ENCODE assay signal across 8 cellular contexts in the genomic region with DNA sequence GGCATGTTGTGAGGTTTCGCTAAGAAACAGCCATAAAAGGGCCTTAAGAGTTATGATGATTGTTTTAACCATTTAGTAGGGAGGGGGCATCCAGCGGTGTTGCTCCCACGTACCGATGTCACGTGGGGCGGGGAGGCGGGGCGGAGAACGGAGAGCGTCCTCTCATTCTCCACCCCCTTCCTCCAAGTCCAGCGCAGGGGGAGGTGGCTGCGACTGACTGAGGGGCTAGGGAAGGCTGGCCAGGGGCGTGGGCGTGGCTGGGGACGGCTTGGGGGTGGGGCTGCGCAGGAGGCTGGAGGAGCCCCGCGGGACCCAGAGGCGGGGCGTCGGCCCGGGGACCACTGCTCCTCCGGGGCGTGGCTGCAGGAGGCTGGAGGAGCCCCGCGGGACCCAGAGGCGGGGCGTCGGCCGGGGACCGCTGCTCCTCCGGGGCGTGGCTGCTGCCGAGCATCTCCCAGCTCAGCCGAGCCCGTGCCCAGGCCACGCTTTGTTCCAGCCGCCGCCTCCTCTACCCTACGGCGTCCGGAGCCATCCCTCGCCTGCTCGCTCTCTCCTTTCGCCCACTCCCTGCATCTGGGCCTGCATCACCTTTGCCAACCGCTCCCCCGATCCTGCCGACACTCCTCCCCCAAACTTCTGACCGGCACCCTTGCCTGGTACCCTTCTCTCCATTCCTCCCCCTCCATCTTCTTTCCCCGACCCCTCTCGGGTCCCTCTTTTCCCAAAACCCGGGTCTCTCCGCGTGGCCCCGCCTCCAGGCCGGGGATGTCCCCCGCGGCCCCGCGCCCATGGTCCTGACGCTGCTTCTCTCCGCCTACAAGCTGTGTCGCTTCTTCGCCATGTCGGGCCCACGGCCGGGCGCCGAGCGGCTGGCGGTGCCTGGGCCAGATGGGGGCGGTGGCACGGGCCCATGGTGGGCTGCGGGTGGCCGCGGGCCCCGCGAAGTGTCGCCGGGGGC. TPM values are rescaled to one million over a fixed set of nuclear protein-coding genes. Genes with fewer than 3 reads are reported as not detected.
A peak's percentile ranks its signal among the peaks of the same experiment; 100 is the strongest.
DNase-seq lines count a peak whose midpoint lies in the region; ATAC-seq and TF ChIP-seq lines count a peak whose summit lies in the region.

TSS of gene SARM1 (plus strand) at position 450 of the 958 bp plus-strand sequence. CDS start at position 789, 339 bp downstream.

- peaks cover 4% of the 10 kb centered on the region for H3K4me1 ChIP-seq in colonic mucosa
- peaks cover 4 to 45% (median 27%) of the 10 kb centered on the region in 4 donors for H3K4me1 ChIP-seq in liver (ENCODE audit: control insufficient read depth in 4 of 4, insufficient read depth in 4 of 4, low read length in 3 of 4)

- H3K9me3 ChIP-seq in colonic mucosa (no peaks in the 10 kb centered on the region), liver (ENCODE audit: control insufficient read depth in 4 of 4, low read length in 3 of 4) (no peaks in the 10 kb centered on the region)

- intact Hi-C loops in colonic mucosa (cut with DNase I) = no loop called here

- H3K4me3 ChIP-seq in colonic mucosa (peak within 1 kb of the TSS; percentile 47), liver (ENCODE audit: low read depth in 1 of 3, low read length in 3 of 3) (peak within 1 kb of the TSS in 2 of 3 donors; percentile 35 to 60)

- H3K27me3 Mint-ChIP-seq in activated CD4-positive, alpha-beta T cell treated with anti-CD3 and anti-CD28 coated beads, Interleukin-2, amount 10 ng/mL, durations not matched to agents 7 days and 5 days = no peaks in the 10 kb centered on the region

- TF ChIP-seq RAD21 in liver (IDR thresholded peaks at IDR 0.05) = no peak

- peaks cover 2% of the 10 kb centered on the region for H3K36me3 Mint-ChIP-seq in activated CD4-positive, alpha-beta T cell treated with anti-CD3 and anti-CD28 coated beads, Interleukin-2, amount 10 ng/mL, durations not matched to agents 7 days and 5 days (ENCODE audit: low read depth)

- H3K9ac ChIP-seq in colonic mucosa (ENCODE audit: low read depth in 2 of 2, low read length in 2 of 2) (peak within 1 kb of the TSS in 1 of 2 donors; percentile 60), liver (ENCODE audit: low read depth in 1 of 2, low read length in 2 of 2) (peak within 1 kb of the TSS; percentile 26 to 43)

- CTCF ChIA-PET in activated CD4-positive, alpha-beta T cell treated with anti-CD3 and anti-CD28 coated beads, Interleukin-2, amount 10 ng/mL, durations not matched to agents 7 days and 5 days (lab: Charles Lee) = interaction anchor here (1.4 to 2.2 kb wide), 2 partner anchors 12 to 39 kb away, joined by 3 to 7 read pairs; no protein-coding TSS in a partner anchor

- peak within 1 kb of the TSS; percentile 94 for H3K4me3 Mint-ChIP-seq in activated CD4-positive, alpha-beta T cell treated with anti-CD3 and anti-CD28 coated beads, Interleukin-2, amount 10 ng/mL, durations not matched to agents 7 days and 5 days

- H3K9me3 Mint-ChIP-seq in activated CD4-positive, alpha-beta T cell treated with anti-CD3 and anti-CD28 coated beads, Interleukin-2, amount 10 ng/mL, durations not matched to agents 7 days and 5 days = no peaks in the 10 kb centered on the region

- peak within 1 kb of the TSS; percentile 87 for H3K27ac Mint-ChIP-seq in activated CD4-positive, alpha-beta T cell treated with anti-CD3 and anti-CD28 coated beads, Interleukin-2, amount 10 ng/mL, durations not matched to agents 7 days and 5 days

- H3K36me3 ChIP-seq in colonic mucosa (no peaks in the 10 kb centered on the region), liver (ENCODE audit: control insufficient read depth in 4 of 4, insufficient read depth in 3 of 4, low read depth in 1 of 4, low read length in 3 of 4) (peaks cover 3 to 12% (median 8%) of the 10 kb centered on the region in 4 donors)

- peaks cover 16% of the 10 kb centered on the region for H3K27me3 ChIP-seq in colonic mucosa
- H3K27me3 ChIP-seq in liver (ENCODE audit: control insufficient read depth in 4 of 4, insufficient read depth in 4 of 4, low read length in 3 of 4) = no peaks in the 10 kb centered on the region

- peak; percentile 65 for ATAC-seq in GM18505 (IDR thresholded peaks at IDR 0.05; ENCODE audit: unreplicated experiment)
- peak; percentile 86 for ATAC-seq in HG02885 (IDR thresholded peaks at IDR 0.05; ENCODE audit: poor library complexity, unreplicated experiment)

- TF ChIP-seq POLR2A in GM18505 (IDR thresholded peaks at IDR 0.05; ENCODE audit: borderline replicate concordance, extremely low read depth, insufficient read depth, insufficient read length) = peak; percentile 40

- H3K27ac ChIP-seq in colonic mucosa = peak within 1 kb of the TSS; percentile 23
- H3K27ac ChIP-seq in liver (ENCODE audit: low read depth in 1 of 2, low read length in 2 of 2) = peak within 1 kb of the TSS; percentile 62 to 75

- WGBS in liver = 9% methylated on average over 80 of the region's 80 CpGs

- POLR2A ChIA-PET in activated CD4-positive, alpha-beta T cell treated with anti-CD3 and anti-CD28 coated beads, Interleukin-2, amount 10 ng/mL, durations not matched to agents 7 days and 5 days (lab: Charles Lee) = interaction anchor here (0.6 to 1.0 kb wide), 2 partner anchors 13 to 115 kb away, joined by 3 read pairs; no protein-coding TSS in a partner anchor

- TF ChIP-seq CTCF in colonic mucosa (IDR thresholded peaks at IDR 0.05) (no peak), liver (IDR thresholded peaks at IDR 0.05; ENCODE audit: low read depth, low read length, missing input control) (no peak)

- DNase-seq in NCI-H2227 (lab: John Stamatoyannopoulos, UW; ENCODE audit: unreplicated experiment) = peak; percentile 97
- DNase-seq in activated CD4-positive, alpha-beta T cell treated with anti-CD3 and anti-CD28 coated beads, Interleukin-2, amount 10 ng/mL, durations not matched to agents 7 days and 5 days = peak; percentile 86
- peak; percentile 79 for DNase-seq in colonic mucosa
- DNase-seq in stimulated activated CD4-positive, alpha-beta T cell treated with anti-CD3 and anti-CD28 coated beads, Interleukin-2, amount 100 ng/mL, for 4 hours (ENCODE audit: low read depth) = peak; percentile 73
- no peak for DNase-seq in HK-2 (ENCODE audit: unreplicated experiment)

- H3K4me1 Mint-ChIP-seq in activated CD4-positive, alpha-beta T cell treated with anti-CD3 and anti-CD28 coated beads, Interleukin-2, amount 10 ng/mL, durations not matched to agents 7 days and 5 days = peaks cover 25% of the 10 kb centered on the region

TF ChIP-seq in liver, 16 proteins besides CTCF, POLR2A, EP300 and RAD21:
- TF ChIP-seq HNF4A (conservative IDR thresholded peaks at IDR 0.05) (no peak), MAX (IDR thresholded peaks at IDR 0.05) (no peak), FOXA2 (IDR thresholded peaks at IDR 0.05) (no peak), RXRA (IDR thresholded peaks at IDR 0.05) (peak in 1 of 2 donors; percentile 31), SP1 (IDR thresholded peaks at IDR 0.05) (peak; percentile 54), REST (IDR thresholded peaks at IDR 0.05) (peak; percentile 57), GABPA (IDR thresholded peaks at IDR 0.05 in 1 of 2, conservative IDR thresholded peaks at IDR 0.05 in 1 of 2) (peak in 1 of 2 donors; percentile 10), HNF4G (IDR thresholded peaks at IDR 0.05) (no peak), EGR1 (IDR thresholded peaks at IDR 0.05; ENCODE audit: low read depth in 2 of 2) (peak; percentile 45 to 60), NR2F2 (IDR thresholded peaks at IDR 0.05) (no peak)
- TF ChIP-seq, protein P1, sequence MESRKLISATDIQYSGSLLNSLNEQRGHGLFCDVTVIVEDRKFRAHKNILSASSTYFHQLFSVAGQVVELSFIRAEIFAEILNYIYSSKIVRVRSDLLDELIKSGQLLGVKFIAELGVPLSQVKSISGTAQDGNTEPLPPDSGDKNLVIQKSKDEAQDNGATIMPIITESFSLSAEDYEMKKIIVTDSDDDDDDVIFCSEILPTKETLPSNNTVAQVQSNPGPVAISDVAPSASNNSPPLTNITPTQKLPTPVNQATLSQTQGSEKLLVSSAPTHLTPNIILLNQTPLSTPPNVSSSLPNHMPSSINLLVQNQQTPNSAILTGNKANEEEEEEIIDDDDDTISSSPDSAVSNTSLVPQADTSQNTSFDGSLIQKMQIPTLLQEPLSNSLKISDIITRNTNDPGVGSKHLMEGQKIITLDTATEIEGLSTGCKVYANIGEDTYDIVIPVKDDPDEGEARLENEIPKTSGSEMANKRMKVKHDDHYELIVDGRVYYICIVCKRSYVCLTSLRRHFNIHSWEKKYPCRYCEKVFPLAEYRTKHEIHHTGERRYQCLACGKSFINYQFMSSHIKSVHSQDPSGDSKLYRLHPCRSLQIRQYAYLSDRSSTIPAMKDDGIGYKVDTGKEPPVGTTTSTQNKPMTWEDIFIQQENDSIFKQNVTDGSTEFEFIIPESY (IDR thresholded peaks at IDR 0.05) = no peak

RNA-seq across cellular contexts. Expression of gene SARM1, which starts in this region (rescaled TPM):
- 10 to 100 TPM; 17.7 to 20.4 TPM for total RNA-seq in activated CD4-positive, alpha-beta T cell treated with anti-CD3 and anti-CD28 coated beads, Interleukin-2, amount 10 ng/mL, durations not matched to agents 7 days and 5 days
- total RNA-seq in colonic mucosa (10 to 100 TPM in 1 of 2 donors, 1 to 10 TPM in 1; 7.7 to 10.8 TPM), liver (1 to 10 TPM; 4.9 to 5.4 TPM)
- 1 to 10 TPM; 2.4 to 5.4 TPM for polyA plus RNA-seq in liver
